Comparison of ENCODE assay signal across 8 cellular contexts in the genomic region with DNA sequence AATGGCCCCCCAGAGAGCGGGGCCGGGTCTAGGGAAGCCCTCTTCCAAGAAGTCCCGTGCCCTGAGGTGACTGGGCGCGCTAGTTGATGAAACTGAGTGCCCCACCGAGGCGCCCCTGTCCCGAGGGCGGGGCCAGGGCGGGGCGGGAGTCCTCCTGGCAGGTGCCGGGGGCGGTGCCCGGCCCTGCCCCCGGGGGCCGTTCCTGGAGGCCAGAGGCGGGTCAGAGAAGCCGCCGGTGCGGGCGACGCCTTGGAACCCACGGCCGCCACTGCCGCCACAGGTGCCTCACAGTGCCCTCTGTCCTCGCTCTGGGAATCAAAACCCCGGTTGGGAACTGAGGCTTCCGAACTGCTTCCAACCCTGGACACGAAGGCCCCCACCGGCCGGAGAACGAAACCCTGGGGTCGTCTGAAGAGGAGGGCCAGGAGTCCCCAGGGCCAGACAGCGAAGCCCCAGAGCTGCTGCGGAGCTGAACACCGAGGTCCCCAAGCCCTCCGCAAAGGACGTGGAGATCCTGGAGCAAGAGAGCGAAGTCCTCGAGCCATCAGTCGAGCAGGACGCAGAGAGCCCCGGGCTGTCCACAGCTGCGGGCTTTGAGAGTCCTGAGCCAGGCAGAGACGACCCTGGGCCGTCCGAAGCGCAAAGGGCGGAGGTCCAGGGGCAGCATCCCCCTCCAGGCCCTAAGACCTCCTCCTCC. TPM values are rescaled to one million over a fixed set of nuclear protein-coding genes. Genes with fewer than 3 reads are reported as not detected.
DNase-seq lines count a peak whose midpoint lies in the region; ATAC-seq and TF ChIP-seq lines count a peak whose summit lies in the region.

Gene MISP3 (plus strand): TSS at position 252 of the 697 bp plus-strand sequence. CDS start 524 bp downstream, outside the sequence.

- POLR2A ChIA-PET in CD8-positive, alpha-beta memory T cell (lab: Charles Lee) = interaction anchor here (0.5 to 3.6 kb wide), 4 partner anchors 44 to 193 kb away, joined by 3 to 15 read pairs (median 4); partner anchors contain the start of genes ASF1B and RFX1
- POLR2A ChIA-PET in Panc1 (lab: Charles Lee) = no interaction called here

- peaks cover 0 to 4% (median 0%) of the 10 kb centered on the region in 3 donors for H3K36me3 Mint-ChIP-seq in CD8-positive, alpha-beta memory T cell

- H3K27ac Mint-ChIP-seq in CD8-positive, alpha-beta memory T cell = peak within 1 kb of the TSS in 7 of 8 donors; percentile 36 to 93 (median 78)

- peak within 1 kb of the TSS; percentile 73 for H3K4me3 ChIP-seq in CD8-positive, alpha-beta memory T cell (ENCODE audit: low read length)
- H3K4me3 ChIP-seq in HFF-Myc (replicated peaks; ENCODE audit: low read depth, low read length) = peak within 1 kb of the TSS; percentile 52
- peak within 1 kb of the TSS; percentile 59 to 84 for H3K4me3 ChIP-seq in Panc1 (ENCODE audit: low read depth in 2 of 2, low read length in 2 of 2)
- peak within 1 kb of the TSS; percentile 63 for H3K4me3 ChIP-seq in brain microvascular endothelial cell (ENCODE audit: low read depth, low read length)

- intact Hi-C loops in Panc1 (cut with micrococcal nuclease; ENCODE audit: unreplicated experiment) = no loop called here

- H3K27ac ChIP-seq in CD8-positive, alpha-beta memory T cell (ENCODE audit: low read depth, low read length) = peak within 1 kb of the TSS; percentile 64
- peak within 1 kb of the TSS; percentile 71 for H3K27ac ChIP-seq in Panc1 (ENCODE audit: low read length)
- no peak within 1 kb of the TSS for H3K27ac ChIP-seq in brain microvascular endothelial cell

- H3K9me3 ChIP-seq in CD8-positive, alpha-beta memory T cell (ENCODE audit: low read length) = no peaks in the 10 kb centered on the region
- H3K9me3 ChIP-seq in Panc1 (ENCODE audit: control insufficient read depth, insufficient read depth, low read depth, low read length) = no peaks in the 10 kb centered on the region

- no peaks in the 10 kb centered on the region for H3K27me3 ChIP-seq in CD8-positive, alpha-beta memory T cell (ENCODE audit: insufficient read depth, low read length, poor library complexity, severe bottlenecking)
- H3K27me3 ChIP-seq in Panc1 (ENCODE audit: control insufficient read depth, insufficient read depth, low read length) (no peaks in the 10 kb centered on the region), brain microvascular endothelial cell (replicated peaks) (no peaks in the 10 kb centered on the region)

- H3K36me3 ChIP-seq in CD8-positive, alpha-beta memory T cell (ENCODE audit: insufficient read depth, low read length) = no peaks in the 10 kb centered on the region
- H3K36me3 ChIP-seq in Panc1 (ENCODE audit: control insufficient read depth, insufficient read depth, low read length) = no peaks in the 10 kb centered on the region; the same call in 1 of the 2 replicates
- H3K36me3 ChIP-seq in brain microvascular endothelial cell (replicated peaks) = no peaks in the 10 kb centered on the region

- H3K4me1 Mint-ChIP-seq in CD8-positive, alpha-beta memory T cell = peaks cover 7 to 29% (median 15%) of the 10 kb centered on the region in 3 donors

- peaks cover 33% of the 10 kb centered on the region for H3K4me1 ChIP-seq in CD8-positive, alpha-beta memory T cell (ENCODE audit: insufficient read depth, low read length)
- peaks cover 2% of the 10 kb centered on the region; the same call in 1 of the 2 replicates for H3K4me1 ChIP-seq in Panc1 (ENCODE audit: control insufficient read depth, insufficient read depth, low read length)

- no peaks in the 10 kb centered on the region for H3K9me3 Mint-ChIP-seq in CD8-positive, alpha-beta memory T cell

- in situ Hi-C loops in Panc1 (cut with HindIII; ENCODE audit: low pct_unique_long_range_greater_than_20kb, low sequenced_read_pairs) = no loop called here
- in situ Hi-C loops in brain microvascular endothelial cell (cut with HindIII; ENCODE audit: low pct_ligation_motif_present, low sequenced_read_pairs) = no loop called here

- no peak for TF ChIP-seq CTCF in HFF-Myc (IDR thresholded peaks at IDR 0.05; ENCODE audit: low read depth, low read length, missing control alignments)
- no peak for TF ChIP-seq CTCF in Panc1 (IDR thresholded peaks at IDR 0.05)
- TF ChIP-seq CTCF in brain microvascular endothelial cell (IDR thresholded peaks at IDR 0.05; ENCODE audit: low read depth, low read length, missing control alignments) = peak; percentile 16

- peak; percentile 44 for ATAC-seq in Panc1

- BruUV-seq in Panc1 (replicated peaks; lab: Mats Ljungman, UMichigan) = no TSS peak

- peak within 1 kb of the TSS; percentile 91 to 94 (median 93) for H3K4me3 Mint-ChIP-seq in CD8-positive, alpha-beta memory T cell

- CTCF ChIA-PET in CD8-positive, alpha-beta memory T cell (lab: Charles Lee) = interaction anchor here (0.5 to 6.6 kb wide), 19 partner anchors 10 to 431 kb away, joined by 3 to 67 read pairs (median 6); partner anchors contain the start of genes ASF1B, C19orf67, NANOS3 and PALM3
- CTCF ChIA-PET in Panc1 (lab: Charles Lee) = interaction anchor here (0.7 to 1.5 kb wide), 2 partner anchors 18 to 192 kb away, joined by 3 to 6 read pairs; no protein-coding TSS in a partner anchor

- no peaks in the 10 kb centered on the region for H3K27me3 Mint-ChIP-seq in CD8-positive, alpha-beta memory T cell

- peak in 1 of 5 donors; percentile 28 for DNase-seq in CD8-positive, alpha-beta memory T cell
- no peak for DNase-seq in HFF-Myc (ENCODE audit: extremely low read depth, low read depth)
- no peak for DNase-seq in Panc1 (ENCODE audit: low read depth, low spot score)
- DNase-seq in brain microvascular endothelial cell = no peak
- peak; percentile 73 for DNase-seq in kidney tubule cell (ENCODE audit: low spot score)
- peak; percentile 26 for DNase-seq in stimulated activated CD4-positive, alpha-beta T cell treated with anti-CD3 and anti-CD28 coated beads, Interleukin-4, amount 100 ng/mL, for 24 hours
- DNase-seq in NCI-H187 treated with DMSO at 0.1 percent for 48 hours (lab: John Stamatoyannopoulos, UW) = no peak
- DNase-seq in putamen (ENCODE audit: low spot score) = no peak

RNA-seq across cellular contexts. Expression of gene MISP3, which starts in this region (rescaled TPM):
- total RNA-seq in CD8-positive, alpha-beta memory T cell = 1 to 10 TPM in 1 of 2 experiments, under 1 TPM in 1; 1.00 to 1.2 TPM
- polyA plus RNA-seq in CD8-positive, alpha-beta memory T cell = 2.1 TPM
- total RNA-seq in Panc1 (2021; ENCODE audit: unreplicated experiment) = 1.5 TPM
- polyA plus RNA-seq in Panc1 (2012; ENCODE audit: insufficient read length) = 2.9 TPM

Comparison
In these comparisons a context has a peak if more than half of its experiments do, and no peak if none do; other contexts are left out.
1. DNase-seq: peak in kidney tubule cell (single experiment) and stimulated activated CD4-positive, alpha-beta T cell treated with anti-CD3 and anti-CD28 coated beads, Interleukin-4, amount 100 ng/mL, for 24 hours (single experiment); none in HFF-Myc (single experiment), Panc1 (single experiment), brain microvascular endothelial cell (single experiment), NCI-H187 treated with DMSO at 0.1 percent for 48 hours (single experiment) and putamen (single experiment).
2. Peak in every context shown above with its lines, with median percentiles within 50 percentile points of each other: H3K4me3 ChIP-seq.